8 cellular contexts compared by ENCODE assay signal in the genomic region with DNA sequence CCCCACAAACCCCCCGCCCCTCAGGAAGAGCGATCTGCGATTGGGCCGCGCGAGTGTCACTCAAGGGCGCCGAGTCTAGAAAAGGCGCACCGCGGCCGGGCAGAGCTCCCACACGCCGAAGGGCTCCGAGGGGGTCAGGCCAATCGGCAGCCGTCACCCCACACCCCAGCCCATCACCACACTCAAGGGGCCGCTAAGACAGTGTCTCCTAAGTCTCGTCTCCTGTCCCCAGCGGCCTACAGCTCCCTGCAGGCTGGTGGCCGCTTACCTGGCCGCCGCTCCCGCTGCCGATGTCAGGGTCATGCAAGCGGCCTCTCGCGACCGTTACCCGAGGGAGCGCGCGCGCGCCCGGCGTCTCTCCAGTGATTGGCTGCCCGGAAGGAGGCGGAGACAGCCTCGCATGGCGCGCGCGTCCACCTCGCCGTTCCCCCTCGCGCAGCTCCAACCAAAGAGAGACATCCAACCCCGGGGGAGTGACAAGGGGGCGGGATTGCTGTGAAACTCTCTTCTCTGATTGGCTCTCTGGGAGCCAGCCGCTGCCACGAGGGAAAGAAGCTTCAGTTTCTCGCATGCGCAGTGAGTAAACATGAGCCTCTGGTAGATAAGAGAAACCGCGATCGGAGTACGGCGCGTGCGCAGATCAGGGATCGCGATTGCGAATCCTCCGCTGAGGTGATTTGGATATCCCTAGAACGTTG. TPM values are rescaled to one million over a fixed set of nuclear protein-coding genes. Genes with fewer than 3 reads are reported as not detected.
A peak's percentile ranks its signal among the peaks of the same experiment; 100 is the strongest.
DNase-seq lines count a peak whose midpoint lies in the region; ATAC-seq and TF ChIP-seq lines count a peak whose summit lies in the region.

TSS of gene MPHOSPH9 (minus strand) at position 335 of the 698 bp plus-strand sequence. CDS start 2,777 bp downstream, outside the sequence.
TSS of gene MTRFR (plus strand) at position 630 of the 698 bp plus-strand sequence. CDS start 20,239 bp downstream, outside the sequence.

- no peaks in the 10 kb centered on the region for H3K27me3 Mint-ChIP-seq in activated T-cell treated with anti-CD3 and anti-CD28 coated beads, Interleukin-2, amount 50 U/mL, for 24 hours

- 0% methylated on average over 66 of the region's 66 CpGs for WGBS in esophagus, 2 donors

- H3K36me3 Mint-ChIP-seq in activated T-cell treated with anti-CD3 and anti-CD28 coated beads, Interleukin-2, amount 50 U/mL, for 24 hours (ENCODE audit: low read depth) = peaks cover 78% of the 10 kb centered on the region

- H3K4me3 ChIP-seq in esophagus (ENCODE audit: low read depth in 1 of 2, low read length in 2 of 2) (peak within 1 kb of the TSS; percentile 81 to 82), mucosa of stomach (ENCODE audit: low read length) (peak within 1 kb of the TSS; percentile 95)

- H3K27ac Mint-ChIP-seq in activated T-cell treated with anti-CD3 and anti-CD28 coated beads, Interleukin-2, amount 50 U/mL, for 24 hours = peak within 1 kb of the TSS; percentile 99

- peak; percentile 77 for ATAC-seq in GM21717 (IDR thresholded peaks at IDR 0.05; ENCODE audit: unreplicated experiment)

- peaks cover 0 to 4% of the 10 kb centered on the region in 2 donors for H3K4me1 ChIP-seq in esophagus (ENCODE audit: control insufficient read depth in 2 of 2, insufficient read depth in 2 of 2, low read length in 1 of 2)
- H3K4me1 ChIP-seq in mucosa of stomach (ENCODE audit: control insufficient read depth, insufficient read depth, low read length) = peaks cover 6% of the 10 kb centered on the region

- H3K36me3 ChIP-seq in esophagus (ENCODE audit: control insufficient read depth in 2 of 2, insufficient read depth in 2 of 2, low read length in 1 of 2) (no peaks in the 10 kb centered on the region), mucosa of stomach (ENCODE audit: control insufficient read depth, insufficient read depth, low read length) (no peaks in the 10 kb centered on the region)

- peak within 1 kb of the TSS; percentile 95 to 96 for H3K27ac ChIP-seq in esophagus (ENCODE audit: low read depth in 2 of 2, low read length in 1 of 2)

- peaks cover 64% of the 10 kb centered on the region for H3K4me1 Mint-ChIP-seq in activated T-cell treated with anti-CD3 and anti-CD28 coated beads, Interleukin-2, amount 50 U/mL, for 24 hours (ENCODE audit: low read depth)

- peak within 1 kb of the TSS; percentile 91 for H3K9ac ChIP-seq in mucosa of stomach (ENCODE audit: low read length)

- in situ Hi-C loops in KBM-7 (cut with MboI; ENCODE audit: low pct_unique_long_range_greater_than_20kb, low sequenced_read_pairs) = loop anchor here (25.0 kb wide), 1 partner anchor 371 kb away; no protein-coding TSS in a partner anchor

- H3K27me3 ChIP-seq in esophagus (ENCODE audit: control insufficient read depth in 1 of 2, insufficient read depth in 2 of 2, low read length in 2 of 2) (no peaks in the 10 kb centered on the region), mucosa of stomach (ENCODE audit: control insufficient read depth, insufficient read depth, low read length) (no peaks in the 10 kb centered on the region)

- no peaks in the 10 kb centered on the region for H3K9me3 Mint-ChIP-seq in activated T-cell treated with anti-CD3 and anti-CD28 coated beads, Interleukin-2, amount 50 U/mL, for 24 hours

- H3K4me3 Mint-ChIP-seq in activated T-cell treated with anti-CD3 and anti-CD28 coated beads, Interleukin-2, amount 50 U/mL, for 24 hours = peak within 1 kb of the TSS; percentile 100

- DNase-seq in DMS153 treated with DMSO at 0.1 percent for 48 hours (lab: John Stamatoyannopoulos, UW; ENCODE audit: unreplicated experiment) = peak; percentile 99
- DNase-seq in KBM-7 = peak; percentile 100
- DNase-seq in activated T-cell treated with anti-CD3 and anti-CD28 coated beads, Interleukin-2, amount 50 U/mL, for 24 hours = peak; percentile 97
- DNase-seq in stimulated activated CD8-positive, alpha-beta memory T cell treated with anti-CD3 and anti-CD28 coated beads, Interleukin-7, amount 100 ng/mL, for 1 hour (ENCODE audit: low read depth in 2 of 2) = peak; percentile 94 to 96

- H3K9me3 ChIP-seq in esophagus (ENCODE audit: control insufficient read depth in 2 of 2, insufficient read depth in 1 of 2, low read depth in 1 of 2, low read length in 1 of 2) (no peaks in the 10 kb centered on the region), mucosa of stomach (ENCODE audit: control insufficient read depth, low read length) (no peaks in the 10 kb centered on the region)

TF ChIP-seq in PFSK-1, 5 proteins besides CTCF, POLR2A, EP300 and RAD21:
- TF ChIP-seq TAF1 (IDR thresholded peaks at IDR 0.05; ENCODE audit: borderline replicate concordance, insufficient read depth, low read length) (peak; percentile 93), SIN3A (IDR thresholded peaks at IDR 0.05; ENCODE audit: borderline replicate concordance, insufficient read depth, low read length) (peak; percentile 80; the same call in 1 of the 2 replicates), POLR2AphosphoS5 (IDR thresholded peaks at IDR 0.05; ENCODE audit: low read depth, low read length) (peak; percentile 98), FOXP2 (optimal IDR thresholded peaks at IDR 0.05; ENCODE audit: borderline replicate concordance, extremely low read depth, extremely low read length, insufficient read depth) (peak; percentile 77)
- TF ChIP-seq, protein P1, sequence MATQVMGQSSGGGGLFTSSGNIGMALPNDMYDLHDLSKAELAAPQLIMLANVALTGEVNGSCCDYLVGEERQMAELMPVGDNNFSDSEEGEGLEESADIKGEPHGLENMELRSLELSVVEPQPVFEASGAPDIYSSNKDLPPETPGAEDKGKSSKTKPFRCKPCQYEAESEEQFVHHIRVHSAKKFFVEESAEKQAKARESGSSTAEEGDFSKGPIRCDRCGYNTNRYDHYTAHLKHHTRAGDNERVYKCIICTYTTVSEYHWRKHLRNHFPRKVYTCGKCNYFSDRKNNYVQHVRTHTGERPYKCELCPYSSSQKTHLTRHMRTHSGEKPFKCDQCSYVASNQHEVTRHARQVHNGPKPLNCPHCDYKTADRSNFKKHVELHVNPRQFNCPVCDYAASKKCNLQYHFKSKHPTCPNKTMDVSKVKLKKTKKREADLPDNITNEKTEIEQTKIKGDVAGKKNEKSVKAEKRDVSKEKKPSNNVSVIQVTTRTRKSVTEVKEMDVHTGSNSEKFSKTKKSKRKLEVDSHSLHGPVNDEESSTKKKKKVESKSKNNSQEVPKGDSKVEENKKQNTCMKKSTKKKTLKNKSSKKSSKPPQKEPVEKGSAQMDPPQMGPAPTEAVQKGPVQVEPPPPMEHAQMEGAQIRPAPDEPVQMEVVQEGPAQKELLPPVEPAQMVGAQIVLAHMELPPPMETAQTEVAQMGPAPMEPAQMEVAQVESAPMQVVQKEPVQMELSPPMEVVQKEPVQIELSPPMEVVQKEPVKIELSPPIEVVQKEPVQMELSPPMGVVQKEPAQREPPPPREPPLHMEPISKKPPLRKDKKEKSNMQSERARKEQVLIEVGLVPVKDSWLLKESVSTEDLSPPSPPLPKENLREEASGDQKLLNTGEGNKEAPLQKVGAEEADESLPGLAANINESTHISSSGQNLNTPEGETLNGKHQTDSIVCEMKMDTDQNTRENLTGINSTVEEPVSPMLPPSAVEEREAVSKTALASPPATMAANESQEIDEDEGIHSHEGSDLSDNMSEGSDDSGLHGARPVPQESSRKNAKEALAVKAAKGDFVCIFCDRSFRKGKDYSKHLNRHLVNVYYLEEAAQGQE (IDR thresholded peaks at IDR 0.05; ENCODE audit: insufficient read depth in 1 of 2, low read depth in 2 of 2, low read length in 2 of 2) = peak; percentile 17 to 67; a peak in 3 of 4 replicates
TF ChIP-seq in PFSK-1: peak in this region for 5.

RNA-seq across cellular contexts. Expression of gene MPHOSPH9, which starts in this region (rescaled TPM):
- 7.9 TPM for polyA plus RNA-seq in PFSK-1 (2012; ENCODE audit: insufficient read length, low read depth)
- 1 to 10 TPM; 3.9 to 4.0 TPM for polyA plus RNA-seq in esophagus

RNA-seq across cellular contexts. Expression of gene MTRFR, which starts in this region (rescaled TPM):
- 26.4 TPM for polyA plus RNA-seq in PFSK-1 (2012; ENCODE audit: insufficient read length, low read depth)
- 10 to 100 TPM in 1 of 2 donors, 1 to 10 TPM in 1; 6.3 to 10.6 TPM for polyA plus RNA-seq in esophagus

Comparison
In these comparisons a context has a peak if more than half of its experiments do, and no peak if none do; other contexts are left out.
1. Peak in every context shown above with its lines: DNase-seq, ATAC-seq, H3K4me3 ChIP-seq and H3K27ac ChIP-seq.